Comparison of ENCODE assay signal across 26 cellular contexts in the genomic region with DNA sequence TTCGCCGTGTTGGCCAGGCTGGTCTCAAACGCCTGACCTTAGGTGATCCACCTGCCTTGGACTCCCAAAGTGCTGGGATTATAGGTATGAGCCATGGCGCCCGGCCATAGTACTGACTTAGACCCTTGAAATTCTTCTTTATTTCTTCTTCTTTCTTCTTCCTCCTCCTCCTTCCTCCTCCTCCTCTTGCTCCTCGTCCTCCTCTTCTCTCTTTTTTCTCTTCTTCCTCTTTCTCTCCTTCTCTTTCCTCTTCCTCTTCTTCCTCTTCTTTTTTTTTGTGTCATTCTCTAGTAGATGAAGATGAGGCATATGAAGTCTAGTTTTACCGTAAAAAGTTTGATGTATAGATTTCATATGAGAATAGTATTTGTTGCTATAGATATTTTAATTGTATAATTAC.
"Had no signal": no experiment of that assay in that cellular context is flagged by ENCODE, and none has a peak within 500 bp of the region (broad histone marks: within the 10 kb centered on the region; RNA-seq: fewer than 3 reads in every experiment).

No MANE protein-coding gene starts in this region.

- ATAC-seq: activated CD8-positive, alpha-beta T cell treated with anti-CD3 and anti-CD28 coated beads for 36 hours; activated naive CD4-positive, alpha-beta T cell treated with anti-CD3 and anti-CD28 coated beads, Interleukin-2, amount 50 U/mL, for 72 hours; activated T-cell treated with anti-CD3 and anti-CD28 coated beads, Interleukin-2, amount 50 U/mL, for 4 hours; activated T-helper 17 cell treated with anti-CD3 and anti-CD28 coated beads, Interleukin-2, amount 50 U/mL, for 72 hours; foreskin keratinocyte; gastrocnemius medialis; heart left ventricle; WTC11 had no signal

- H3K4me1 Mint-ChIP-seq: activated T-helper 17 cell treated with anti-CD3 and anti-CD28 coated beads, Interleukin-2, amount 50 U/mL, for 72 hours had no signal

- H3K27me3 Mint-ChIP-seq: activated CD8-positive, alpha-beta T cell treated with anti-CD3 and anti-CD28 coated beads for 36 hours; activated T-helper 17 cell treated with anti-CD3 and anti-CD28 coated beads, Interleukin-2, amount 50 U/mL, for 72 hours; brain had no signal

- H3K9me3 Mint-ChIP-seq: activated CD8-positive, alpha-beta T cell treated with anti-CD3 and anti-CD28 coated beads for 36 hours; activated naive CD4-positive, alpha-beta T cell treated with anti-CD3 and anti-CD28 coated beads, Interleukin-2, amount 50 U/mL, for 72 hours; activated naive CD8-positive, alpha-beta T cell treated with anti-CD3 and anti-CD28 coated beads, Interleukin-2, amount 10 ng/mL, durations not matched to agents 7 days and 5 days; activated T-cell treated with anti-CD3 and anti-CD28 coated beads, Interleukin-2, amount 50 U/mL, for 4 hours; activated T-helper 17 cell treated with anti-CD3 and anti-CD28 coated beads, Interleukin-2, amount 50 U/mL, for 72 hours; brain; endodermal cell; WTC11 had no signal

- DNase-seq: activated CD4-positive, alpha-beta T cell treated with anti-CD3 and anti-CD28 coated beads for 1 hour; activated CD4-positive, alpha-beta T cell treated with anti-CD3 and anti-CD28 coated beads for 4 hours; activated CD4-positive, alpha-beta T cell treated with anti-CD3 and anti-CD28 coated beads, Interleukin-2, amount 50 U/mL, for 1 hour; activated CD4-positive, alpha-beta T cell treated with anti-CD3 and anti-CD28 coated beads, Interleukin-2, amount 50 U/mL, for 48 hours; activated CD8-positive, alpha-beta memory T cell treated with anti-CD3 and anti-CD28 coated beads for 24 hours; activated CD8-positive, alpha-beta T cell treated with anti-CD3 and anti-CD28 coated beads for 36 hours; activated effector memory CD4-positive, alpha-beta T cell treated with Interleukin-2 at 50 U/mL for 16 hours; activated gamma-delta T cell treated with Interleukin-2 at 50 U/mL for 16 hours; activated naive CD4-positive, alpha-beta T cell treated with Interleukin-2 at 50 U/mL for 16 hours; activated naive CD8-positive, alpha-beta T cell treated with anti-CD3 and anti-CD28 coated beads, Interleukin-2, amount 10 ng/mL, durations not matched to agents 7 days and 5 days; activated T-cell treated with anti-CD3 and anti-CD28 coated beads, Interleukin-2, amount 50 U/mL, for 4 hours; central memory CD4-positive, alpha-beta T cell; cerebellar nuclear complex; colonic mucosa; effector memory CD4-positive, alpha-beta T cell; endodermal cell; erythroblast; foreskin keratinocyte; gastrocnemius medialis; glutamatergic neuron; heart left ventricle; T-helper 2 cell had no signal

- H3K4me3 Mint-ChIP-seq: activated CD8-positive, alpha-beta T cell treated with anti-CD3 and anti-CD28 coated beads for 36 hours; activated naive CD8-positive, alpha-beta T cell treated with anti-CD3 and anti-CD28 coated beads, Interleukin-2, amount 10 ng/mL, durations not matched to agents 7 days and 5 days; activated T-cell treated with anti-CD3 and anti-CD28 coated beads, Interleukin-2, amount 50 U/mL, for 4 hours; activated T-helper 17 cell treated with anti-CD3 and anti-CD28 coated beads, Interleukin-2, amount 50 U/mL, for 72 hours; brain; endodermal cell; WTC11 had no signal

- H3K36me3 Mint-ChIP-seq: WTC11 had no signal

- H3K27ac Mint-ChIP-seq: activated CD8-positive, alpha-beta T cell treated with anti-CD3 and anti-CD28 coated beads for 36 hours; activated naive CD4-positive, alpha-beta T cell treated with anti-CD3 and anti-CD28 coated beads, Interleukin-2, amount 50 U/mL, for 72 hours; activated naive CD8-positive, alpha-beta T cell treated with anti-CD3 and anti-CD28 coated beads, Interleukin-2, amount 10 ng/mL, durations not matched to agents 7 days and 5 days; activated T-helper 17 cell treated with anti-CD3 and anti-CD28 coated beads, Interleukin-2, amount 50 U/mL, for 72 hours; endodermal cell; WTC11 had no signal
